27 cellular contexts compared by ENCODE assay signal in the genomic region with DNA sequence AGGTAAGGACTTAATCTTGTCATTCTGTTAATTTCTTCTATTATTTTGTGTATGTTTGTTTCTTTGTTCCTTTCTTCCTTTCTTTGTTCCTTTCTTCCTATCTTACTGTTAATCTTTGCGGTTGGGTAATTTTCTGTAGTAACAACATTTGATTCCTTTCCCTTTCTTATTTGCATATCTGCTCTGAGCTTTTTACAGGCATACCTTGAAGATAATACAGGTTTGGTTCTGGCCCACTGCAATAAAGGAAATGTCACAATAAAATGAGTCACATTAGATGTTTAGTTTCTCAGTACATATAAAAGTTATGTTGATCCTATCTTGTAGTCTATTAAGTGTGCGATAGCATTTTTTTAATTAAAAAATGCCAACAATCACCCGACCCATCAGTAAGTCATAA.
"Had no signal": no experiment of that assay in that cellular context is flagged by ENCODE, and none has a peak within 500 bp of the region (broad histone marks: within the 10 kb centered on the region; RNA-seq: fewer than 3 reads in every experiment).

No MANE protein-coding gene starts in this region.

- H2AFZ ChIP-seq: hepatocyte, neural progenitor cell had no signal

- H3K4me2 ChIP-seq: hepatocyte, neural progenitor cell had no signal

- H3K4me1 ChIP-seq: heart right ventricle, left lung, lower lobe of right lung, neural progenitor cell, spleen, suprapubic skin, tibial artery, upper lobe of right lung had no signal

- H3K9ac ChIP-seq: neural progenitor cell had no signal

- H3K36me3 Mint-ChIP-seq: naive B cell; natural killer cell; neural progenitor cell; stimulated activated effector memory CD8-positive, alpha-beta T cell treated with anti-CD3 and anti-CD28 coated beads, Interleukin-12 subunit alpha, Interleukin-12 subunit beta, amount 100 ng/mL, for 72 hours had no signal

- H3K27ac Mint-ChIP-seq: immature natural killer cell; mesothelial cell of epicardium; naive B cell; natural killer cell; nephron progenitor cell; neural progenitor cell; progenitor cell of endocrine pancreas; stimulated activated effector memory CD8-positive, alpha-beta T cell treated with anti-CD3 and anti-CD28 coated beads, Interleukin-12 subunit alpha, Interleukin-12 subunit beta, amount 100 ng/mL, for 72 hours; stimulated activated naive CD8-positive, alpha-beta T cell treated with anti-CD3 and anti-CD28 coated beads, Interleukin-15, Interleukin-2, amounts not matched to agents 100 ng/mL and 50 ng/mL, for 24 hours had no signal

- H3K27me3 Mint-ChIP-seq: naive B cell; progenitor cell of endocrine pancreas; stimulated activated naive CD8-positive, alpha-beta T cell treated with anti-CD3 and anti-CD28 coated beads, Interleukin-15, Interleukin-2, amounts not matched to agents 100 ng/mL and 50 ng/mL, for 24 hours had no signal

- H3K4me3 Mint-ChIP-seq: immature natural killer cell; mesothelial cell of epicardium; naive B cell; natural killer cell; nephron progenitor cell; neural progenitor cell; stimulated activated effector memory CD8-positive, alpha-beta T cell treated with anti-CD3 and anti-CD28 coated beads, Interleukin-12 subunit alpha, Interleukin-12 subunit beta, amount 100 ng/mL, for 72 hours; stimulated activated naive CD8-positive, alpha-beta T cell treated with anti-CD3 and anti-CD28 coated beads, Interleukin-15, Interleukin-2, amounts not matched to agents 100 ng/mL and 50 ng/mL, for 24 hours had no signal

- H3K9me3 ChIP-seq: lower lobe of right lung, ovary, suprapubic skin, upper lobe of right lung had no signal

- H3K36me3 ChIP-seq: heart right ventricle, left lung, lower lobe of right lung, neural progenitor cell, ovary, spleen, suprapubic skin, thoracic aorta, tibial artery, upper lobe of right lung had no signal

- DNase-seq: heart right ventricle; immature natural killer cell; kidney; left colon; left lung; lower lobe of right lung; mesendoderm; naive B cell; natural killer cell; nephron progenitor cell; ovary; retina; spleen; stimulated activated CD4-positive, alpha-beta T cell treated with anti-CD3 and anti-CD28 coated beads, Interleukin-4, amount 100 ng/mL, for 24 hours; stimulated activated naive CD4-positive, alpha-beta T cell; tibial artery; trophoblast cell; upper lobe of right lung had no signal

- H3K79me2 ChIP-seq: hepatocyte had no signal

- H3K4me3 ChIP-seq: heart right ventricle, hepatocyte, left lung, lower lobe of right lung, neural progenitor cell, ovary, skin epidermis, spleen, suprapubic skin, thoracic aorta, tibial artery, upper lobe of right lung had no signal

- H3K27ac ChIP-seq: heart right ventricle, hepatocyte, left lung, lower lobe of right lung, neural progenitor cell, ovary, skin epidermis, spleen, suprapubic skin, thoracic aorta, tibial artery, upper lobe of right lung had no signal

- H3K27me3 ChIP-seq: heart right ventricle, hepatocyte, left lung, neural progenitor cell, ovary, spleen, suprapubic skin, tibial artery, upper lobe of right lung had no signal

- H3K4me1 Mint-ChIP-seq: immature natural killer cell; naive B cell; natural killer cell; nephron progenitor cell; neural progenitor cell; stimulated activated effector memory CD8-positive, alpha-beta T cell treated with anti-CD3 and anti-CD28 coated beads, Interleukin-12 subunit alpha, Interleukin-12 subunit beta, amount 100 ng/mL, for 72 hours had no signal
